In the genomic region with DNA sequence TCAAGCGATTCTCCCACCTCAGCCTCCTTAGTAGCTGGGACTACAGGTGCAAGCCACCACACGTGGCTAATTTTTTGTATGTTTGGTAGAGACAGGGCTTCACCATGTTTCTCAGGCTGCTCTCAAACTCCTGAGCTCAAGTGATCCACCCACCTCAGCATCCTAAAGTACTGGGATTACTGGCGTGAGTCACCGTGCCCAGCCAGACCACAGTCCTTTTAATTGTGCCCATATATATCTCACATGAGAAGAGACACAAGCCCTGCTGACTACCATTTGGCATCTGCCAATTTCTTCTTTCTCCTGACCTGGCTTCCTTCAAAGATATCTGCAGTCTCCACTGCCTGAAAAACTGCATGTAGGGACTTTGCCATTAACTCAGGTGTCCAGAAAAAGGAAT, we compare ENCODE assay signal across 14 cellular contexts.
"Had no signal": no experiment of that assay in that cellular context is flagged by ENCODE, and none has a peak within 500 bp of the region (broad histone marks: within the 10 kb centered on the region; RNA-seq: fewer than 3 reads in every experiment).

No MANE protein-coding gene starts in this region.

- H3K4me3 ChIP-seq: heart right ventricle, smooth muscle cell, suprapubic skin, thyroid gland had no signal

- DNase-seq: effector memory CD4-positive, alpha-beta T cell; heart right ventricle; hypothalamus; kidney glomerular epithelial cell; mesendoderm; natural killer cell; posterior cingulate gyrus; right cardiac atrium; stimulated activated CD4-positive, alpha-beta T cell treated with anti-CD3 and anti-CD28 coated beads, Interleukin-2, amount 100 ng/mL, for 48 hours; stimulated activated naive CD8-positive, alpha-beta T cell treated with anti-CD3 and anti-CD28 coated beads, Interleukin-15, Interleukin-2, amounts not matched to agents 100 U/mL and 50 U/mL, for 24 hours; thyroid gland had no signal

- ATAC-seq: esophagus mucosa; heart right ventricle; natural killer cell; right cardiac atrium; stimulated activated naive CD8-positive, alpha-beta T cell treated with anti-CD3 and anti-CD28 coated beads, Interleukin-15, Interleukin-2, amounts not matched to agents 100 U/mL and 50 U/mL, for 24 hours had no signal
